Comparison of ENCODE assay signal across 9 cellular contexts in the genomic region with DNA sequence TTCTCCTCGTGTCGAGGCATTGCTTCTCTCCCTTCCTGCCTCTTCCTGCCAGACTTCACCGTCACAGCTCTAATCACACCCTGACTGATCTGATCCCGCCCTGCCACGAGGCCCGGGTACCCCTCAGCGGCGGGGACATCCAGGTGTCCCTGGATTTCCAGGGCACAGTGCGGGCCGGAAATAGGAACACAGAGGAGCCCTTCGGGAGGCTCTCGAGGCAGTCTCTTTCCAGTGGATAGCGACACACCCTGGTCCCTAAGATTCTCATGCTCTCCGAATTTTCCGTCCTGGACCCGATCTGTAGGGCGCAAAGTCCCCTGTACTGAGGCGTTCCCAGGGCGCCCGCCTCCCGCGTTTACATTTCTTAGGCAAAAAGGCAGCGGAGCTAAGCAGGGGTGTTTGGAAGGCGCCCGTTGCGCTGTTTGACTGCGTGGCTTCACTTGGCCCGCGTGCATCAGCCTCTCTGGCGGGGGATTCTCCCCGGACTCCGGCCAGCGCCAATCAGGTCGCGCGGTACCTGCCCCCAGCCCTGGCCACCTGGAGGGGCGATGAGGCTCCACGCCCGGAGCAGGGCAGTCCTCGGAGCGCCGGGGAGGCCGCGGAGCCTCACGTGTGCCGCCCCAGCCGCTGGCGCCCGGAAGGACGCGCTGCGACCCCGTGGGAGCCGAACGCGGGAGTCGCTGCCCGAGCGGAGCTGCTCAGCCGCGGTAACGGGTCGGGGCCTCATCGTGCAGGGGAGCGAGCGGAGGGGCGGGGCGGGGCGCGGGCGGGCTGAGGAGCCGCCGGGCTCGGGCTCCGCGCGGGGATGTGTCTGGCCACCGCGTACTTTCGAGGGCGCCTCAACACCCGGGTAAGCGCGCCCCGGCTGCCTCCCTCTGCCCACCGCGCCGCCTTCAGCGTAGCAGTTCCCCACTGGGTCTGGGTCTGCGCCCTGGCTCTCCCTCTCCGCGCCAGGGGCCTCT. TPM values are rescaled to one million over a fixed set of nuclear protein-coding genes. Genes with fewer than 3 reads are reported as not detected.
DNase-seq lines count a peak whose midpoint lies in the region; ATAC-seq and TF ChIP-seq lines count a peak whose summit lies in the region.
"Had no signal": no experiment of that assay in that cellular context is flagged by ENCODE, and none has a peak within 500 bp of the region (broad histone marks: within the 10 kb centered on the region; RNA-seq: fewer than 3 reads in every experiment).

TSS of gene FAM163A (plus strand) at position 575 of the 962 bp plus-strand sequence. CDS start 69,807 bp downstream, outside the sequence.

- H3K9me3 ChIP-seq in iPS-20b (ENCODE audit: insufficient read depth, low read depth, low read length) (no peaks in the 10 kb centered on the region), stomach (peaks cover 0 to 18% (median 3%) of the 10 kb centered on the region in 4 donors)

- H3K27ac Mint-ChIP-seq in T-helper 1 cell treated with Interleukin-12 subunit alpha and Interleukin-12 subunit beta and Interleukin-4 antibody, amounts not matched to agents 30 μg/mL and 1 μg/mL, for 36 hours = no peak within 1 kb of the TSS
- H3K27ac Mint-ChIP-seq in activated T-cell treated with anti-CD3 and anti-CD28 coated beads, Interleukin-2, amount 50 U/mL, for 24 hours = no peak within 1 kb of the TSS

- H3K27ac ChIP-seq in iPS-20b (ENCODE audit: low read length) (no peak within 1 kb of the TSS), stomach (peak within 1 kb of the TSS in 1 of 5 donors; percentile 2)
- H3K27ac ChIP-seq: BLaER1 had no signal

- ATAC-seq in HG02610 (IDR thresholded peaks at IDR 0.05; ENCODE audit: unreplicated experiment) (no peak), GM21360 (IDR thresholded peaks at IDR 0.05; ENCODE audit: unreplicated experiment) (no peak)

- H3K4me1 Mint-ChIP-seq in T-helper 1 cell treated with Interleukin-12 subunit alpha and Interleukin-12 subunit beta and Interleukin-4 antibody, amounts not matched to agents 30 μg/mL and 1 μg/mL, for 36 hours (ENCODE audit: low read depth) = peaks cover 2% of the 10 kb centered on the region
- H3K4me1 Mint-ChIP-seq in activated T-cell treated with anti-CD3 and anti-CD28 coated beads, Interleukin-2, amount 50 U/mL, for 24 hours (ENCODE audit: low read depth) = peaks cover 8% of the 10 kb centered on the region

- DNase-seq in T-helper 1 cell (no peak), stomach (no peak), epidermal melanocyte (ENCODE audit: insufficient read length, low spot score) (no peak)
- DNase-seq in activated T-cell treated with anti-CD3 and anti-CD28 coated beads, Interleukin-2, amount 50 U/mL, for 24 hours = peak; percentile 37

- peak within 1 kb of the TSS; percentile 33 for H3K4me3 Mint-ChIP-seq in T-helper 1 cell treated with Interleukin-12 subunit alpha and Interleukin-12 subunit beta and Interleukin-4 antibody, amounts not matched to agents 30 μg/mL and 1 μg/mL, for 36 hours
- peak within 1 kb of the TSS; percentile 41 for H3K4me3 Mint-ChIP-seq in activated T-cell treated with anti-CD3 and anti-CD28 coated beads, Interleukin-2, amount 50 U/mL, for 24 hours

- H3K27me3 ChIP-seq in iPS-20b (ENCODE audit: insufficient read depth, low read length) = peaks cover 92% of the 10 kb centered on the region
- H3K27me3 ChIP-seq in stomach = peaks cover 13 to 83% (median 36%) of the 10 kb centered on the region in 3 donors
- H3K27me3 ChIP-seq: BLaER1 had no signal

- no peak for TF ChIP-seq CTCF in stomach (IDR thresholded peaks at IDR 0.05)

- no peaks in the 10 kb centered on the region for H3K36me3 ChIP-seq in iPS-20b (ENCODE audit: insufficient read depth, low read depth, low read length)
- H3K36me3 ChIP-seq in stomach = no peaks in the 10 kb centered on the region
- H3K36me3 ChIP-seq: BLaER1 had no signal

- intact Hi-C loops in stomach (cut with DNase I; ENCODE audit: low total_unique reads) = no loop called here

- H3K4me3 ChIP-seq in iPS-20b (ENCODE audit: low read length) = peak within 1 kb of the TSS; percentile 59; the same call in 1 of the 2 replicates
- H3K4me3 ChIP-seq in stomach = peak within 1 kb of the TSS; percentile 39 to 56 (median 47)
- H3K4me3 ChIP-seq: BLaER1 had no signal

- no peaks in the 10 kb centered on the region for H3K36me3 Mint-ChIP-seq in T-helper 1 cell treated with Interleukin-12 subunit alpha and Interleukin-12 subunit beta and Interleukin-4 antibody, amounts not matched to agents 30 μg/mL and 1 μg/mL, for 36 hours (ENCODE audit: low read depth)
- no peaks in the 10 kb centered on the region for H3K36me3 Mint-ChIP-seq in activated T-cell treated with anti-CD3 and anti-CD28 coated beads, Interleukin-2, amount 50 U/mL, for 24 hours (ENCODE audit: low read depth)

- H3K9ac ChIP-seq in iPS-20b (ENCODE audit: low read depth, low read length) = no peak within 1 kb of the TSS
- H3K9ac ChIP-seq: BLaER1 had no signal

- H3K4me1 ChIP-seq in iPS-20b (ENCODE audit: insufficient read depth, low read length) (peaks cover 6% of the 10 kb centered on the region; the same call in 1 of the 2 replicates), stomach (peaks cover 13 to 25% (median 21%) of the 10 kb centered on the region in 4 donors)
- H3K4me1 ChIP-seq: BLaER1 had no signal

- WGBS in stomach, 5 donors = 1 to 2% (median 2%) methylated on average over 31 to 92 of the region's 92 CpGs

- H3K9me3 Mint-ChIP-seq in T-helper 1 cell treated with Interleukin-12 subunit alpha and Interleukin-12 subunit beta and Interleukin-4 antibody, amounts not matched to agents 30 μg/mL and 1 μg/mL, for 36 hours = no peaks in the 10 kb centered on the region
- H3K9me3 Mint-ChIP-seq in activated T-cell treated with anti-CD3 and anti-CD28 coated beads, Interleukin-2, amount 50 U/mL, for 24 hours = no peaks in the 10 kb centered on the region

- TF ChIP-seq POLR2A in stomach (IDR thresholded peaks at IDR 0.05) = no peak

- TF ChIP-seq EP300 in stomach (IDR thresholded peaks at IDR 0.05) = no peak

- peaks cover 72% of the 10 kb centered on the region for H3K27me3 Mint-ChIP-seq in T-helper 1 cell treated with Interleukin-12 subunit alpha and Interleukin-12 subunit beta and Interleukin-4 antibody, amounts not matched to agents 30 μg/mL and 1 μg/mL, for 36 hours (ENCODE audit: low read depth)
- H3K27me3 Mint-ChIP-seq in activated T-cell treated with anti-CD3 and anti-CD28 coated beads, Interleukin-2, amount 50 U/mL, for 24 hours = peaks cover 74% of the 10 kb centered on the region

RNA-seq across cellular contexts. Expression of gene FAM163A, which starts in this region (rescaled TPM):
- under 1 TPM in 1 of 5 donors, not detected in 4; 0.18 TPM for total RNA-seq in stomach
- under 1 TPM; 0.15 to 0.61 (median 0.31) TPM for polyA plus RNA-seq in stomach
